ENCODE assay signal across 26 cellular contexts in genomic region chr20:48665785-48666184, GRCh38.
"Had no signal": no experiment of that assay in that cellular context is flagged by ENCODE, and none has a peak within 500 bp of the region (broad histone marks: within the 10 kb centered on the region; RNA-seq: fewer than 3 reads in every experiment).

No MANE protein-coding gene starts in this region.

- DNase-seq: activated CD4-positive, alpha-beta T cell treated with anti-CD3 and anti-CD28 coated beads for 48 hours; activated CD4-positive, alpha-beta T cell treated with anti-CD3 and anti-CD28 coated beads, Interleukin-2, amount 50 U/mL, for 48 hours; activated CD8-positive, alpha-beta memory T cell treated with anti-CD3 and anti-CD28 coated beads for 24 hours; activated naive CD4-positive, alpha-beta T cell; activated naive CD8-positive, alpha-beta T cell treated with anti-CD3 and anti-CD28 coated beads for 36 hours; activated T-cell treated with anti-CD3 and anti-CD28 coated beads, Interleukin-2, amount 50 U/mL, for 1 hour; adrenal gland; cortex of kidney; foreskin fibroblast; heart right ventricle; lower lobe of right lung; mesenchymal stem cell; naive thymus-derived CD8-positive, alpha-beta T cell; stimulated activated CD4-positive, alpha-beta T cell treated with anti-CD3 and anti-CD28 coated beads, Interleukin-12 subunit alpha, Interleukin-12 subunit beta, amount 100 ng/mL, for 4 hours; stimulated activated CD4-positive, alpha-beta T cell treated with anti-CD3 and anti-CD28 coated beads, Interleukin-4, amount 100 ng/mL, for 1 hour; stimulated activated naive CD8-positive, alpha-beta T cell treated with anti-CD3 and anti-CD28 coated beads, Interleukin-15, amount 100 ng/mL, for 72 hours; tibial artery; upper lobe of right lung had no signal

- H3K4me1 Mint-ChIP-seq: activated naive CD8-positive, alpha-beta T cell treated with anti-CD3 and anti-CD28 coated beads for 36 hours had no signal

- H3K27ac ChIP-seq: adrenal gland, ascending aorta, cardiac muscle cell, heart right ventricle, lower lobe of right lung, skin epidermis, tibial artery, upper lobe of right lung had no signal

- H3K9me3 Mint-ChIP-seq: activated naive CD8-positive, alpha-beta T cell treated with anti-CD3 and anti-CD28 coated beads for 36 hours; stimulated activated naive CD8-positive, alpha-beta T cell treated with anti-CD3 and anti-CD28 coated beads, Interleukin-15, amount 100 ng/mL, for 72 hours had no signal

- H3K27me3 ChIP-seq: adrenal gland, ascending aorta, cardiac muscle cell, heart right ventricle, tibial artery, upper lobe of right lung had no signal

- H3K27me3 Mint-ChIP-seq: activated naive CD8-positive, alpha-beta T cell treated with anti-CD3 and anti-CD28 coated beads for 36 hours; naive thymus-derived CD8-positive, alpha-beta T cell; stimulated activated naive CD8-positive, alpha-beta T cell treated with anti-CD3 and anti-CD28 coated beads, Interleukin-15, amount 100 ng/mL, for 72 hours had no signal

- ATAC-seq: activated CD4-positive, CD25-positive, alpha-beta regulatory T cell treated with anti-CD3 and anti-CD28 coated beads, Interleukin-2, amount 50 U/mL, for 24 hours; esophagus mucosa; heart right ventricle; left lobe of liver; lower lobe of right lung; naive thymus-derived CD8-positive, alpha-beta T cell; sciatic nerve; stimulated activated naive CD8-positive, alpha-beta T cell treated with anti-CD3 and anti-CD28 coated beads, Interleukin-15, amount 100 ng/mL, for 72 hours; upper lobe of right lung had no signal

- H3K4me3 ChIP-seq: adrenal gland, ascending aorta, cardiac muscle cell, heart right ventricle, lower lobe of right lung, skin epidermis, tibial artery, upper lobe of right lung had no signal

- H3K27ac Mint-ChIP-seq: activated naive CD8-positive, alpha-beta T cell treated with anti-CD3 and anti-CD28 coated beads for 36 hours; brain had no signal

- H3K4me3 Mint-ChIP-seq: activated naive CD8-positive, alpha-beta T cell treated with anti-CD3 and anti-CD28 coated beads for 36 hours; brain; naive thymus-derived CD8-positive, alpha-beta T cell; stimulated activated naive CD8-positive, alpha-beta T cell treated with anti-CD3 and anti-CD28 coated beads, Interleukin-15, amount 100 ng/mL, for 72 hours had no signal
